ENCODE assay signal across 11 cellular contexts in genomic region chr22:35649636-35650250, GRCh38. TPM values are rescaled to one million over a fixed set of nuclear protein-coding genes. Genes with fewer than 3 reads are reported as not detected.
A peak's percentile ranks its signal among the peaks of the same experiment; 100 is the strongest.
DNase-seq lines count a peak whose midpoint lies in the region; ATAC-seq, FAIRE-seq and TF ChIP-seq lines count a peak whose summit lies in the region.
"Had no signal": no experiment of that assay in that cellular context is flagged by ENCODE, and none has a peak within 500 bp of the region (broad histone marks: within the 10 kb centered on the region; RNA-seq: fewer than 3 reads in every experiment).

No MANE protein-coding gene starts in this region.

- peak overlapping the region; percentile 100 for H3K27ac Mint-ChIP-seq in activated naive CD4-positive, alpha-beta T cell treated with anti-CD3 and anti-CD28 coated beads for 36 hours
- peak overlapping the region; percentile 100 for H3K27ac Mint-ChIP-seq in activated T-helper 1 cell treated with anti-CD3 and anti-CD28 coated beads, Interleukin-12 subunit alpha, Interleukin-12 subunit beta, Interleukin-2, Interleukin-4 antibody, amounts not matched to agents 30 ng/mL and 10 ng/mL and 1 ng/mL, durations not matched to agents 14 hours and 24 hours and 36 hours

- FAIRE-seq in GM19239 (lab: Jason Lieb, UNC) = no peak

- H3K4me1 Mint-ChIP-seq in activated naive CD4-positive, alpha-beta T cell treated with anti-CD3 and anti-CD28 coated beads for 36 hours (ENCODE audit: low read depth) = peaks cover 48% of the 10 kb centered on the region
- H3K4me1 Mint-ChIP-seq in activated T-helper 1 cell treated with anti-CD3 and anti-CD28 coated beads, Interleukin-12 subunit alpha, Interleukin-12 subunit beta, Interleukin-2, Interleukin-4 antibody, amounts not matched to agents 30 ng/mL and 10 ng/mL and 1 ng/mL, durations not matched to agents 14 hours and 24 hours and 36 hours (ENCODE audit: low read depth) = peaks cover 50% of the 10 kb centered on the region

- H3K9me3 Mint-ChIP-seq in activated naive CD4-positive, alpha-beta T cell treated with anti-CD3 and anti-CD28 coated beads for 36 hours = peaks cover 3% of the 10 kb centered on the region
- H3K9me3 Mint-ChIP-seq in activated T-helper 1 cell treated with anti-CD3 and anti-CD28 coated beads, Interleukin-12 subunit alpha, Interleukin-12 subunit beta, Interleukin-2, Interleukin-4 antibody, amounts not matched to agents 30 ng/mL and 10 ng/mL and 1 ng/mL, durations not matched to agents 14 hours and 24 hours and 36 hours = peaks cover 5% of the 10 kb centered on the region

- no peaks in the 10 kb centered on the region for H3K27me3 Mint-ChIP-seq in activated naive CD4-positive, alpha-beta T cell treated with anti-CD3 and anti-CD28 coated beads for 36 hours (ENCODE audit: low read depth)
- no peaks in the 10 kb centered on the region for H3K27me3 Mint-ChIP-seq in activated T-helper 1 cell treated with anti-CD3 and anti-CD28 coated beads, Interleukin-12 subunit alpha, Interleukin-12 subunit beta, Interleukin-2, Interleukin-4 antibody, amounts not matched to agents 30 ng/mL and 10 ng/mL and 1 ng/mL, durations not matched to agents 14 hours and 24 hours and 36 hours (ENCODE audit: insufficient read depth)

- H3K36me3 ChIP-seq in right lobe of liver = peaks cover 0 to 2% (median 0%) of the 10 kb centered on the region in 4 donors
- peaks cover 0 to 7% (median 0%) of the 10 kb centered on the region in 3 donors for H3K36me3 ChIP-seq in tibial nerve
- H3K36me3 ChIP-seq: adrenal gland had no signal

- TF ChIP-seq CTCF in right lobe of liver (IDR thresholded peaks at IDR 0.05) = no peak
- no peak for TF ChIP-seq CTCF in tibial nerve (IDR thresholded peaks at IDR 0.05)

- no peak for DNase-seq in activated naive CD4-positive, alpha-beta T cell treated with anti-CD3 and anti-CD28 coated beads for 36 hours
- no peak for DNase-seq in activated naive CD4-positive, alpha-beta T cell treated with anti-CD3 and anti-CD28 coated beads, Interleukin-2, amount 50 U/mL, for 16 hours
- DNase-seq in activated T-helper 1 cell treated with anti-CD3 and anti-CD28 coated beads, Interleukin-12 subunit alpha, Interleukin-12 subunit beta, Interleukin-2, Interleukin-4 antibody, amounts not matched to agents 30 ng/mL and 10 ng/mL and 1 ng/mL, durations not matched to agents 14 hours and 24 hours and 36 hours (ENCODE audit: low spot score) = no peak
- DNase-seq in right lobe of liver (peak in 1 of 3 donors; percentile 26), tibial nerve (ENCODE audit: low spot score in 2 of 2) (no peak), GM19239 (ENCODE audit: insufficient read length, low spot score) (no peak), superior temporal gyrus (ENCODE audit: extremely low spot score) (no peak)
- DNase-seq: NCI-H1048 had no signal

- no peak for ATAC-seq in right lobe of liver
- no peak for ATAC-seq in HG02852 (IDR thresholded peaks at IDR 0.05; ENCODE audit: unreplicated experiment)

- H3K27me3 ChIP-seq in right lobe of liver (no peaks in the 10 kb centered on the region), tibial nerve (no peaks in the 10 kb centered on the region)
- H3K27me3 ChIP-seq: adrenal gland had no signal

- no peak for TF ChIP-seq EP300 in tibial nerve (IDR thresholded peaks at IDR 0.05)

- 14% methylated on average over 6 of the region's 7 CpGs for WGBS in right lobe of liver (ENCODE audit: insufficient coverage, low coverage, low lambda C conversion rate, missing lambda C conversion rate)
- 78 to 88% methylated on average over 7 of the region's 7 CpGs for WGBS in tibial nerve, 2 donors

- no peak for TF ChIP-seq POLR2A in right lobe of liver (IDR thresholded peaks at IDR 0.05)
- no peak for TF ChIP-seq POLR2A in tibial nerve (IDR thresholded peaks at IDR 0.05)

- H3K27ac ChIP-seq in right lobe of liver = peak overlapping the region; percentile 98 to 100 (median 99)
- peak overlapping the region in 2 of 4 donors; percentile 94 to 95 for H3K27ac ChIP-seq in tibial nerve

- H3K4me3 ChIP-seq in right lobe of liver (peak overlapping the region; percentile 79 to 91 (median 87)), tibial nerve (peak overlapping the region in 3 of 4 donors; percentile 69 to 70 (median 69))

- H3K4me1 ChIP-seq in right lobe of liver = peaks cover 0 to 44% (median 19%) of the 10 kb centered on the region in 4 donors
- peaks cover 0 to 48% (median 20%) of the 10 kb centered on the region in 4 donors for H3K4me1 ChIP-seq in tibial nerve

- CTCF ChIA-PET in activated naive CD4-positive, alpha-beta T cell treated with anti-CD3 and anti-CD28 coated beads for 36 hours (lab: Charles Lee) = interaction anchor here (1.4 kb wide), 3 partner anchors 11 to 22 kb away, joined by 4 to 6 read pairs (median 5); no protein-coding TSS in a partner anchor

- peak overlapping the region; percentile 98 for H3K4me3 Mint-ChIP-seq in activated naive CD4-positive, alpha-beta T cell treated with anti-CD3 and anti-CD28 coated beads for 36 hours
- peak overlapping the region; percentile 100 for H3K4me3 Mint-ChIP-seq in activated T-helper 1 cell treated with anti-CD3 and anti-CD28 coated beads, Interleukin-12 subunit alpha, Interleukin-12 subunit beta, Interleukin-2, Interleukin-4 antibody, amounts not matched to agents 30 ng/mL and 10 ng/mL and 1 ng/mL, durations not matched to agents 14 hours and 24 hours and 36 hours

- peaks cover 43% of the 10 kb centered on the region for H3K36me3 Mint-ChIP-seq in activated naive CD4-positive, alpha-beta T cell treated with anti-CD3 and anti-CD28 coated beads for 36 hours (ENCODE audit: low read depth)
- peaks cover 36% of the 10 kb centered on the region for H3K36me3 Mint-ChIP-seq in activated T-helper 1 cell treated with anti-CD3 and anti-CD28 coated beads, Interleukin-12 subunit alpha, Interleukin-12 subunit beta, Interleukin-2, Interleukin-4 antibody, amounts not matched to agents 30 ng/mL and 10 ng/mL and 1 ng/mL, durations not matched to agents 14 hours and 24 hours and 36 hours (ENCODE audit: low read depth)

- H3K9me3 ChIP-seq in right lobe of liver (no peaks in the 10 kb centered on the region), tibial nerve (peaks cover 0 to 6% (median 0%) of the 10 kb centered on the region in 4 donors)
- H3K9me3 ChIP-seq: adrenal gland had no signal

- intact Hi-C loops in activated naive CD4-positive, alpha-beta T cell treated with anti-CD3 and anti-CD28 coated beads for 36 hours (cut with micrococcal nuclease) = loop anchor here (2.0 to 5.0 kb wide), 3 partner anchors 48 to 833 kb away; no protein-coding TSS in a partner anchor
- intact Hi-C loops in activated T-helper 1 cell treated with anti-CD3 and anti-CD28 coated beads, Interleukin-12 subunit alpha, Interleukin-12 subunit beta, Interleukin-2, Interleukin-4 antibody, amounts not matched to agents 30 ng/mL and 10 ng/mL and 1 ng/mL, durations not matched to agents 14 hours and 24 hours and 36 hours (cut with micrococcal nuclease) = loop anchor here (2.0 kb wide), 2 partner anchors 47 to 589 kb away; partner anchors contain the start of gene APOL2
- intact Hi-C loops in right lobe of liver (cut with DNase I) = no loop called here

RNA-seq across cellular contexts. Expression of gene APOL6, which starts 1.5 kb away (rescaled TPM):
- 10 to 100 TPM; 33.6 to 33.8 TPM for total RNA-seq in activated naive CD4-positive, alpha-beta T cell treated with anti-CD3 and anti-CD28 coated beads for 36 hours
- total RNA-seq in activated T-helper 1 cell treated with anti-CD3 and anti-CD28 coated beads, Interleukin-12 subunit alpha, Interleukin-12 subunit beta, Interleukin-2, Interleukin-4 antibody, amounts not matched to agents 30 ng/mL and 10 ng/mL and 1 ng/mL, durations not matched to agents 14 hours and 24 hours and 36 hours = 27.3 and 27.7 TPM in 2 replicates
- total RNA-seq in right lobe of liver (10 to 100 TPM; 33.5 to 42.7 (median 39.6) TPM), tibial nerve (10 to 100 TPM in 3 of 4 donors, 1 to 10 TPM in 1; 9.2 to 24.9 (median 19.6) TPM)

RNA-seq across cellular contexts. Expression of gene MB, which starts 32.6 kb away (rescaled TPM):
- total RNA-seq in activated naive CD4-positive, alpha-beta T cell treated with anti-CD3 and anti-CD28 coated beads for 36 hours = not detected
- 5.3 and 5.7 TPM in 2 replicates for total RNA-seq in activated T-helper 1 cell treated with anti-CD3 and anti-CD28 coated beads, Interleukin-12 subunit alpha, Interleukin-12 subunit beta, Interleukin-2, Interleukin-4 antibody, amounts not matched to agents 30 ng/mL and 10 ng/mL and 1 ng/mL, durations not matched to agents 14 hours and 24 hours and 36 hours
- total RNA-seq in right lobe of liver (10 to 100 TPM in 1 of 6 experiments, 1 to 10 TPM in 3, under 1 TPM in 2; 0.61 to 10.2 (median 1.3) TPM), tibial nerve (not detected)
- total RNA-seq: SK-MEL-5 had no signal

Comparison
In these comparisons a context has a peak if more than half of its experiments do, and no peak if none do; other contexts are left out.
1. intact Hi-C loops: an anchor here in activated naive CD4-positive, alpha-beta T cell treated with anti-CD3 and anti-CD28 coated beads for 36 hours (2.0 to 5.0 kb wide) and activated T-helper 1 cell treated with anti-CD3 and anti-CD28 coated beads, Interleukin-12 subunit alpha, Interleukin-12 subunit beta, Interleukin-2, Interleukin-4 antibody, amounts not matched to agents 30 ng/mL and 10 ng/mL and 1 ng/mL, durations not matched to agents 14 hours and 24 hours and 36 hours (2.0 kb wide); none called in right lobe of liver.